In the genomic region with DNA sequence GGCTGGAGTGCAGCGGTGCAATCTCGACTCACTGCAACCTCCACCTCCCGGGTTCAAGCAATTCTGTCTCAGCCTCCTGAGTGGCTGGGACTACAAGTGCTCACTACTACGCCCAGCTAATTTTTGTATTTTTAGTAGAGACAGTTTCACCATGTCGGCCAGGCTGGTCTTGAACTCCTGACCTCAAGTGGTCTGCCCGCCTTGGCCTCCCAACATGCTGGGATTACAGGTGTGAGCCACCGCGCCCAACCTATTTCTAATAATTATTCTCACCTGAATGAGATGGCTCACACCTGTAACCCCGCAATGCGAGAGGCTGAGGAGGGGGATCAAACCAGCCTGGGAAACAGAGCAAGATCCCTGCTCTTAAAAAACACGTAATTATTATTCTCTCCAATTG, we compare ENCODE assay signal across 8 cellular contexts. TPM values are rescaled to one million over a fixed set of nuclear protein-coding genes. Genes with fewer than 3 reads are reported as not detected.
DNase-seq lines count a peak whose midpoint lies in the region; ATAC-seq, FAIRE-seq and TF ChIP-seq lines count a peak whose summit lies in the region.
"Not testable (repeated sequence)": the region's sequence is repeated elsewhere in the genome, so short reads cannot be mapped to it uniquely, and the experiment has no call there.

No MANE protein-coding gene starts in this region.

- H3K27me3 ChIP-seq in GM23248 (replicated peaks; ENCODE audit: insufficient read depth); PC-9 (ENCODE audit: insufficient read depth, low read depth); foreskin keratinocyte; mucosa of rectum (ENCODE audit: control insufficient read depth in 2 of 2, insufficient read depth in 2 of 2, low read length in 2 of 2): not testable (repeated sequence)

- not testable (repeated sequence) for BruUV-seq in PC-9 (replicated peaks; lab: Mats Ljungman, UMichigan)

- TF ChIP-seq POLR2A in A549 (IDR thresholded peaks at IDR 0.05; ENCODE audit: low read length): not testable (repeated sequence)

- not testable (repeated sequence) for H2AFZ ChIP-seq in GM23248
- H2AFZ ChIP-seq in PC-9: peak overlapping the region; percentile 82

- not testable (repeated sequence) for TF ChIP-seq CTCF in A549 (IDR thresholded peaks at IDR 0.05); PC-9 (conservative IDR thresholded peaks at IDR 0.05); foreskin keratinocyte (conservative IDR thresholded peaks at IDR 0.05)

- not testable (repeated sequence) for FAIRE-seq in A549 (lab: Jason Lieb, UNC)

- H3K36me3 ChIP-seq in GM23248 (ENCODE audit: low read depth) (peaks cover 29% of the 10 kb centered on the region), mucosa of rectum (ENCODE audit: control insufficient read depth in 2 of 2, insufficient read depth in 2 of 2, low read length in 2 of 2) (peaks cover 18 to 31% of the 10 kb centered on the region in 2 donors)
- not testable (repeated sequence) for H3K36me3 ChIP-seq in PC-9 (ENCODE audit: low read depth)

- peaks cover 36% of the 10 kb centered on the region for H3K4me1 Mint-ChIP-seq in activated T-cell treated with anti-CD3 and anti-CD28 coated beads, Interleukin-2, amount 50 U/mL, for 24 hours (ENCODE audit: low read depth)
- peaks cover 12% of the 10 kb centered on the region for H3K4me1 Mint-ChIP-seq in central memory CD8-positive, alpha-beta T cell

- peaks cover 52% of the 10 kb centered on the region for H3K36me3 Mint-ChIP-seq in activated T-cell treated with anti-CD3 and anti-CD28 coated beads, Interleukin-2, amount 50 U/mL, for 24 hours (ENCODE audit: low read depth)
- peaks cover 34% of the 10 kb centered on the region for H3K36me3 Mint-ChIP-seq in central memory CD8-positive, alpha-beta T cell (ENCODE audit: insufficient read depth)

- DNase-seq in A549 (ENCODE audit: low read depth in 1 of 2, low spot score in 1 of 2); GM23248; PC-9; activated T-cell treated with anti-CD3 and anti-CD28 coated beads, Interleukin-2, amount 50 U/mL, for 24 hours; central memory CD8-positive, alpha-beta T cell (ENCODE audit: low spot score in 2 of 2); foreskin keratinocyte; skeletal muscle cell (ENCODE audit: low read depth): not testable (repeated sequence)

- not testable (repeated sequence) for H3K27me3 Mint-ChIP-seq in activated T-cell treated with anti-CD3 and anti-CD28 coated beads, Interleukin-2, amount 50 U/mL, for 24 hours; central memory CD8-positive, alpha-beta T cell

- H3K27ac ChIP-seq in A549 (peak overlapping the region; percentile 78 to 93; a peak in 5 of 6 replicates), GM23248 (peak overlapping the region; percentile 95), PC-9 (peak overlapping the region; percentile 76), foreskin keratinocyte (peak overlapping the region; percentile 68)
- not testable (repeated sequence) for H3K27ac ChIP-seq in mucosa of rectum (ENCODE audit: low read depth in 2 of 2, low read length in 2 of 2)

- not testable (repeated sequence) for H3K9me3 ChIP-seq in A549; GM23248 (ENCODE audit: low read depth); PC-9 (ENCODE audit: insufficient read depth, low read depth); mucosa of rectum (ENCODE audit: control insufficient read depth in 2 of 2, low read length in 2 of 2)

- ATAC-seq in A549; central memory CD8-positive, alpha-beta T cell (replicated peaks; ENCODE audit: extremely low read depth, poor library complexity, severe bottlenecking); foreskin keratinocyte: not testable (repeated sequence)

- H3K4me3 ChIP-seq in A549 (peak overlapping the region; percentile 82), GM23248 (peak overlapping the region; percentile 83), PC-9 (peak overlapping the region; percentile 94), mucosa of rectum (ENCODE audit: low read length in 2 of 2) (peak overlapping the region; percentile 85 to 90), skeletal muscle cell (ENCODE audit: low read depth, low read length) (peak overlapping the region; percentile 91)

- H3K27ac Mint-ChIP-seq in activated T-cell treated with anti-CD3 and anti-CD28 coated beads, Interleukin-2, amount 50 U/mL, for 24 hours: peak overlapping the region; percentile 97
- peak overlapping the region; percentile 39 for H3K27ac Mint-ChIP-seq in central memory CD8-positive, alpha-beta T cell (ENCODE audit: low read depth)

- not testable (repeated sequence) for TF ChIP-seq RAD21 in A549 (conservative IDR thresholded peaks at IDR 0.05 in 1 of 2, IDR thresholded peaks at IDR 0.05 in 1 of 2)

- H3K9me2 ChIP-seq in GM23248 (ENCODE audit: insufficient read depth); PC-9 (ENCODE audit: insufficient read depth): not testable (repeated sequence)

- 79% methylated on average over 11 of the region's 11 CpGs for WGBS in A549 (ENCODE audit: missing lambda C conversion rate)
- WGBS in GM23248 (ENCODE audit: low coverage in 1 of 2, low lambda C conversion rate in 2 of 2, missing lambda C conversion rate in 2 of 2), 2 experiments: 85 to 89% methylated on average over 11 of the region's 11 CpGs

- H3K4me2 ChIP-seq in A549: peak overlapping the region; percentile 68
- peak overlapping the region; percentile 96 for H3K4me2 ChIP-seq in GM23248 (ENCODE audit: unreplicated experiment)
- peak overlapping the region; percentile 92 for H3K4me2 ChIP-seq in PC-9

- peak overlapping the region; percentile 98 for H3K9ac ChIP-seq in GM23248
- peak overlapping the region in 1 of 2 donors; percentile 87 for H3K9ac ChIP-seq in mucosa of rectum (ENCODE audit: low read depth in 1 of 2, low read length in 2 of 2)

- CTCF ChIA-PET in A549 (lab: Yijun Ruan, JAX): interaction anchor here (1.2 kb wide), 1 partner anchor 26 kb away, joined by 3 read pairs; no protein-coding TSS in a partner anchor
- CTCF ChIA-PET in PC-9 (lab: Charles Lee): not testable (repeated sequence)

- POLR2A ChIA-PET in A549 (lab: Yijun Ruan, JAX): not testable (repeated sequence)
- POLR2A ChIA-PET in PC-9 (lab: Charles Lee; ENCODE audit: unreplicated experiment): interaction anchor here (0.6 kb wide), 1 partner anchor 118 kb away, joined by 5 read pairs; no protein-coding TSS in a partner anchor

- H3K9me3 Mint-ChIP-seq in activated T-cell treated with anti-CD3 and anti-CD28 coated beads, Interleukin-2, amount 50 U/mL, for 24 hours; central memory CD8-positive, alpha-beta T cell: not testable (repeated sequence)

- not testable (repeated sequence) for TF ChIP-seq EP300 in A549 (IDR thresholded peaks at IDR 0.05)

- in situ Hi-C loops in GM23248 (cut with MboI): not testable (repeated sequence)

- H3K79me2 ChIP-seq in GM23248 (ENCODE audit: insufficient read depth): peaks cover 43% of the 10 kb centered on the region
- peaks cover 29% of the 10 kb centered on the region for H3K79me2 ChIP-seq in PC-9 (ENCODE audit: low read depth)

- H4K20me1 ChIP-seq in GM23248 (ENCODE audit: insufficient read depth); PC-9 (ENCODE audit: insufficient read depth): not testable (repeated sequence)

- H3F3A ChIP-seq in GM23248 (ENCODE audit: insufficient read depth); PC-9 (ENCODE audit: insufficient read depth, low read depth): not testable (repeated sequence)

- H3K4me1 ChIP-seq in A549; GM23248 (ENCODE audit: insufficient read depth); PC-9 (replicated peaks; ENCODE audit: insufficient read depth); foreskin keratinocyte; mucosa of rectum (ENCODE audit: control insufficient read depth in 2 of 2, insufficient read depth in 2 of 2, low read length in 2 of 2): not testable (repeated sequence)

- peak overlapping the region; percentile 89 for H3K4me3 Mint-ChIP-seq in activated T-cell treated with anti-CD3 and anti-CD28 coated beads, Interleukin-2, amount 50 U/mL, for 24 hours
- H3K4me3 Mint-ChIP-seq in central memory CD8-positive, alpha-beta T cell: peak overlapping the region; percentile 67

- intact Hi-C loops in PC-9 (cut with micrococcal nuclease; ENCODE audit: unreplicated experiment): loop anchor here (5.0 kb wide), 1 partner anchor 124 kb away; no protein-coding TSS in a partner anchor

RNA-seq across cellular contexts. Expression of a gene that starts 1.1 kb away (rescaled TPM):
- polyA plus RNA-seq in A549 (2011; rRNA removed) (45.9 and 62.3 TPM in 2 replicates), A549 (2017; fragmentation: RNase III; extraction: RNeasy Plus Mini Kit Qiagen cat#74134 plus additional on column Dnase treatment) (64.0 to 72.0 TPM (median 64.5 TPM) in 3 replicates), GM23248 (2016; fragmentation: Nextera tagmentation; extraction: Ambion mirVana) (79.7 and 81.9 TPM in 2 replicates), foreskin keratinocyte (67.5 and 69.7 TPM in 2 replicates)
- 59.8 and 62.4 TPM in 2 replicates for polyA plus RNA-seq in A549 (2012; cell fraction: cytosol; rRNA removed)
- 123 and 130 TPM in 2 replicates for polyA plus RNA-seq in A549 (2012; cell fraction: nucleus; rRNA removed)
- polyA minus RNA-seq in A549 (2011; rRNA and poly(A)+ RNA removed): 62.6 and 68.0 TPM in 2 replicates
- 75.5 and 94.4 TPM in 2 replicates for total RNA-seq in GM23248 (2014; rRNA removed; shearing (Covaris generic))
- total RNA-seq in PC-9 (2021) (92.3 and 124 TPM in 2 replicates), foreskin keratinocyte (91.4 and 101 TPM in 2 replicates)
